ENCODE assay signal across 12 cellular contexts in genomic region chr6:108656834-108657233, GRCh38.
DNase-seq lines count a peak whose midpoint lies in the region; TF ChIP-seq lines count a peak whose summit lies in the region.
"Had no signal": no experiment of that assay in that cellular context is flagged by ENCODE, and none has a peak within 500 bp of the region (broad histone marks: within the 10 kb centered on the region; RNA-seq: fewer than 3 reads in every experiment).

No MANE protein-coding gene starts in this region.

- H3K4me3 Mint-ChIP-seq in nephron: peak overlapping the region; percentile 76 to 89 (median 86)

- H3K36me3 ChIP-seq in esophagus squamous epithelium (no peaks in the 10 kb centered on the region), tibial nerve (no peaks in the 10 kb centered on the region)

- H3K4me3 ChIP-seq in esophagus squamous epithelium (peak overlapping the region in 3 of 4 donors; percentile 7 to 47 (median 35)), tibial nerve (peak overlapping the region; percentile 0 to 48 (median 13))

- intact Hi-C loops in esophagus squamous epithelium (cut with DNase I): loop anchor here (10.0 kb wide), 1 partner anchor 92 kb away; the partner anchor contains the start of gene FOXO3

- H3K9me3 ChIP-seq in esophagus squamous epithelium (no peaks in the 10 kb centered on the region), tibial nerve (no peaks in the 10 kb centered on the region)

- WGBS in esophagus squamous epithelium, 2 donors: 64 to 74% methylated on average over 2 of the region's 2 CpGs
- WGBS in tibial nerve, 2 donors: 61% methylated on average over 2 of the region's 2 CpGs

- H3K27me3 ChIP-seq in esophagus squamous epithelium: no peaks in the 10 kb centered on the region
- no peaks in the 10 kb centered on the region for H3K27me3 ChIP-seq in tibial nerve

- H3K27ac Mint-ChIP-seq in nephron: peak overlapping the region; percentile 98 to 99 (median 98)

- H3K36me3 Mint-ChIP-seq in nephron (ENCODE audit: low read depth): peaks cover 3% of the 10 kb centered on the region

- TF ChIP-seq POLR2A in esophagus squamous epithelium (IDR thresholded peaks at IDR 0.05) (no peak), tibial nerve (IDR thresholded peaks at IDR 0.05) (no peak)

- H3K4me1 ChIP-seq in esophagus squamous epithelium: peaks cover 32 to 99% (median 60%) of the 10 kb centered on the region in 3 donors
- H3K4me1 ChIP-seq in tibial nerve: peaks cover 4 to 97% (median 64%) of the 10 kb centered on the region in 4 donors

- no peak for TF ChIP-seq CTCF in esophagus squamous epithelium (IDR thresholded peaks at IDR 0.05)
- no peak for TF ChIP-seq CTCF in nephron (IDR thresholded peaks at IDR 0.05; ENCODE audit: unreplicated experiment in 3 of 3)
- TF ChIP-seq CTCF in tibial nerve (IDR thresholded peaks at IDR 0.05): no peak

- H3K27me3 Mint-ChIP-seq in nephron (ENCODE audit: low read depth): no peaks in the 10 kb centered on the region

- no peak for TF ChIP-seq EP300 in tibial nerve (IDR thresholded peaks at IDR 0.05)

- DNase-seq in NCI-H69 (lab: John Stamatoyannopoulos, UW) (peak; percentile 38), esophagus squamous epithelium (lab: John Stamatoyannopoulos, UW) (no peak), tibial nerve (ENCODE audit: low spot score in 2 of 2) (no peak), hepatic stellate cell (ENCODE audit: low spot score) (no peak), DMS114 treated with DMSO at 0.1 percent for 48 hours (lab: John Stamatoyannopoulos, UW; ENCODE audit: unreplicated experiment) (no peak), NCI-H345 (lab: John Stamatoyannopoulos, UW) (no peak), NCI-H226 (no peak)
- DNase-seq: effector CD8-positive, alpha-beta T cell; hippocampal formation; NCI-H187 treated with DMSO at 0.1 percent for 48 hours; retina had no signal

- H3K4me1 Mint-ChIP-seq in nephron: peaks cover 88% of the 10 kb centered on the region

- no peaks in the 10 kb centered on the region for H3K9me3 Mint-ChIP-seq in nephron

- H3K27ac ChIP-seq in esophagus squamous epithelium (peak overlapping the region; percentile 15 to 84 (median 70)), tibial nerve (peak overlapping the region in 3 of 4 donors; percentile 67 to 93 (median 90))
